ENCODE assay signal across 8 cellular contexts in genomic region chr17:4555863-4556646, GRCh38. TPM values are rescaled to one million over a fixed set of nuclear protein-coding genes. Genes with fewer than 3 reads are reported as not detected.
DNase-seq lines count a peak whose midpoint lies in the region; ATAC-seq, FAIRE-seq and TF ChIP-seq lines count a peak whose summit lies in the region.

No MANE protein-coding gene starts in this region.

- TSS peak; percentile 99 for BruUV-seq in GM12878 (replicated peaks; lab: Mats Ljungman, UMichigan)

- H3K4me2 ChIP-seq in GM12878 (ENCODE audit: control insufficient read depth, insufficient read depth): peak overlapping the region; percentile 90

- H2AFZ ChIP-seq in GM12878 (ENCODE audit: control insufficient read depth, low read depth, low read length): peak overlapping the region; percentile 92

- peak overlapping the region; percentile 90 for H3K9ac ChIP-seq in GM12878 (ENCODE audit: control insufficient read depth, insufficient read depth, low read length)

- RAD21 ChIA-PET in GM12878 (lab: Charles Lee; ENCODE audit: unreplicated experiment): interaction anchor here (1.5 kb wide), 1 partner anchor 384 kb away, joined by 4 read pairs; the partner anchor contains the start of genes RNF167 and SLC25A11

- H3K27me3 Mint-ChIP-seq in memory B cell: peaks cover 2% of the 10 kb centered on the region

- TF ChIP-seq CTCF in cardiac muscle cell (IDR thresholded peaks at IDR 0.05; ENCODE audit: low read depth, low read length) (no peak), GM12878 (IDR thresholded peaks at IDR 0.05 in 2 of 3, conservative IDR thresholded peaks at IDR 0.05 in 1 of 3; ENCODE audit: control insufficient read depth in 2 of 3, extremely low read depth in 1 of 3, insufficient read depth in 1 of 3, low read depth in 3 of 3, low read length in 3 of 3) (no peak), upper lobe of right lung (IDR thresholded peaks at IDR 0.05) (no peak)

- no peak for TF ChIP-seq RAD21 in GM12878 (IDR thresholded peaks at IDR 0.05; ENCODE audit: insufficient read depth, low read depth, low read length)

- SMC1A ChIA-PET in GM12878 (lab: Charles Lee; ENCODE audit: uncharacterized antibody, unreplicated experiment): no interaction called here

- no peak for TF ChIP-seq POLR2A in GM12878 (IDR thresholded peaks at IDR 0.05; ENCODE audit: low read depth, low read length)

- H3K36me3 ChIP-seq in cardiac muscle cell (no peaks in the 10 kb centered on the region), GM12878 (ENCODE audit: control insufficient read depth in 2 of 2, insufficient read depth in 2 of 2, low read length in 1 of 2) (peaks cover 8 to 20% of the 10 kb centered on the region in 2 experiments), upper lobe of right lung (peaks cover 26% of the 10 kb centered on the region)

- H3K27ac ChIP-seq in cardiac muscle cell (peak overlapping the region; percentile 73), GM12878 (ENCODE audit: control insufficient read depth, insufficient read depth) (peak overlapping the region; percentile 87), upper lobe of right lung (peak overlapping the region; percentile 87)

- peak overlapping the region; percentile 87 for H3K27ac Mint-ChIP-seq in memory B cell

- CTCF ChIA-PET in GM12878 (lab: Yijun Ruan, JAX): interaction anchor here (1.2 to 5.8 kb wide), 3 partner anchors 11 to 135 kb away, joined by 3 to 60 read pairs (median 8); no protein-coding TSS in a partner anchor

- H3K9me3 ChIP-seq in cardiac muscle cell (ENCODE audit: low read depth): no peaks in the 10 kb centered on the region
- H3K9me3 ChIP-seq in GM12878 (replicated peaks; ENCODE audit: control insufficient read depth, insufficient read depth, low read length): no peaks in the 10 kb centered on the region
- H3K9me3 ChIP-seq in upper lobe of right lung: no peaks in the 10 kb centered on the region

- no peaks in the 10 kb centered on the region for H4K20me1 ChIP-seq in GM12878 (ENCODE audit: control insufficient read depth, insufficient read depth)

- no peak for TF ChIP-seq EP300 in GM12878 (IDR thresholded peaks at IDR 0.05; ENCODE audit: borderline replicate concordance in 1 of 2, control insufficient read depth in 1 of 2, low read depth in 2 of 2, low read length in 2 of 2)

- 66% methylated on average over 14 of the region's 15 CpGs for WGBS in GM12878 (ENCODE audit: insufficient coverage, insufficient replicate concordance, low lambda C conversion rate, missing lambda C conversion rate)

- H3K4me3 ChIP-seq in cardiac muscle cell (peak overlapping the region; percentile 73), GM12878 (peak overlapping the region; percentile 82), upper lobe of right lung (peak overlapping the region; percentile 84)

- H3K9me3 Mint-ChIP-seq in memory B cell: no peaks in the 10 kb centered on the region

- intact Hi-C loops in left cardiac atrium (cut with DNase I) (loop anchor here in 1 of 2 donors (10.0 kb wide), 1 partner anchor 131 kb away; no protein-coding TSS in a partner anchor), GM12878 (cut with micrococcal nuclease; ENCODE audit: unreplicated experiment) (no loop called here), upper lobe of right lung (cut with DNase I) (no loop called here)

- no peak for FAIRE-seq in GM12878 (lab: Jason Lieb, UNC)

- ATAC-seq in left cardiac atrium (no peak), GM12878 (no peak), memory B cell (ENCODE audit: low read depth) (no peak), upper lobe of right lung (no peak), HG03095 (IDR thresholded peaks at IDR 0.05; ENCODE audit: unreplicated experiment) (no peak)

- H3K27me3 ChIP-seq in cardiac muscle cell (no peaks in the 10 kb centered on the region), GM12878 (replicated peaks in 1 of 2; ENCODE audit: control insufficient read depth in 2 of 2, insufficient read depth in 2 of 2, low read length in 1 of 2) (no peaks in the 10 kb centered on the region), upper lobe of right lung (no peaks in the 10 kb centered on the region)

- no peak for DNase-seq in cardiac muscle cell (ENCODE audit: low read depth in 1 of 2, low spot score in 1 of 2)
- no peak for DNase-seq in left cardiac atrium
- no peak for DNase-seq in GM12878 (ENCODE audit: low read depth, low spot score)
- DNase-seq in memory B cell (ENCODE audit: low spot score in 2 of 2): no peak
- DNase-seq in upper lobe of right lung: peak; percentile 51
- DNase-seq in D341Med (ENCODE audit: low spot score): no peak
- no peak for DNase-seq in SKM-1 treated with dmso at 0.1 percent for 144 hours (lab: John Stamatoyannopoulos, UW; ENCODE audit: unreplicated experiment)

- peak overlapping the region; percentile 97 for H3K4me3 Mint-ChIP-seq in memory B cell

- peaks cover 15% of the 10 kb centered on the region for H3K4me1 Mint-ChIP-seq in memory B cell

- H3K4me1 ChIP-seq in cardiac muscle cell (ENCODE audit: low read depth) (peaks cover 5% of the 10 kb centered on the region), GM12878 (ENCODE audit: control insufficient read depth, insufficient read depth, low read length) (peaks cover 28% of the 10 kb centered on the region), upper lobe of right lung (peaks cover 16% of the 10 kb centered on the region)

- in situ Hi-C loops in GM12878 (cut with MboI): no loop called here

- peaks cover 2% of the 10 kb centered on the region for H3K36me3 Mint-ChIP-seq in memory B cell

- POLR2A ChIA-PET in GM12878 (lab: Charles Lee): interaction anchor here (0.9 kb wide), 1 partner anchor 9 kb away, joined by 4 read pairs; no protein-coding TSS in a partner anchor

- H3K79me2 ChIP-seq in GM12878 (ENCODE audit: control insufficient read depth, insufficient read depth, low read length): peaks cover 27% of the 10 kb centered on the region

RNA-seq across cellular contexts. Expression of gene MYBBP1A, which starts 0.9 kb away (rescaled TPM):
- 47.4 and 57.1 TPM in 2 replicates for total RNA-seq in cardiac muscle cell
- 51.5 and 69.3 TPM in 2 replicates for polyA plus RNA-seq in cardiac muscle cell
- total RNA-seq in left cardiac atrium: 10 to 100 TPM; 17.6 to 34.9 TPM
- 120 and 130 TPM in 2 replicates for total RNA-seq in GM12878 (2013; cell fraction: nucleolus; rRNA removed)
- total RNA-seq in GM12878 (2014; rRNA removed): 98.5 and 120 TPM in 2 replicates
- 30.7 and 40.5 TPM in 2 replicates for total RNA-seq in GM12878 (2014; rRNA removed; fragmentation: Illumina TruSeq; extraction: Trizol)
- total RNA-seq in GM12878 (2021): 115 and 121 TPM in 2 replicates
- polyA plus RNA-seq in GM12878 (2011; ENCODE audit: low read depth): 17.5 TPM
- polyA plus RNA-seq in GM12878 (2011; rRNA removed): 13.1 and 29.5 TPM in 2 replicates
- 25.7 and 40.7 TPM in 2 replicates for polyA plus RNA-seq in GM12878 (2011; cell fraction: cytosol; rRNA removed)
- polyA plus RNA-seq in GM12878 (2011; cell fraction: nucleus; rRNA removed): 182 and 265 TPM in 2 replicates
- 43.0 and 54.9 TPM in 2 replicates for polyA plus RNA-seq in GM12878 (2012)
- polyA plus RNA-seq in GM12878 (2014; fragmentation: Illumina TruSeq; extraction: Trizol): 17.8 and 54.2 TPM in 2 replicates
- polyA plus RNA-seq in GM12878 (2014; fragmentation: Nextera tagmentation; extraction: Ambion mirVana): 1 to 10 TPM; 2.5 to 4.2 TPM
- 89.0 and 126 TPM in 2 replicates for polyA plus RNA-seq in GM12878 (2014; rRNA removed)
- polyA plus RNA-seq in GM12878 (2016; fragmentation: Nextera tagmentation; extraction: Ambion mirVana): 100 to 1,000 TPM; 118 to 120 TPM
- polyA minus RNA-seq in GM12878 (2011; rRNA and poly(A)+ RNA removed): 43.4 and 52.2 TPM in 2 replicates
- 37.6 and 40.4 TPM in 2 replicates for polyA minus RNA-seq in GM12878 (2011; cell fraction: cytosol; rRNA and poly(A)+ RNA removed)
- polyA minus RNA-seq in GM12878 (2011; cell fraction: nucleus; rRNA and poly(A)+ RNA removed): 50.7 and 108 TPM in 2 replicates
- total RNA-seq in upper lobe of right lung: 46.7 TPM

RNA-seq across cellular contexts. Expression of gene GGT6, which starts 4.3 kb away (rescaled TPM):
- total RNA-seq in cardiac muscle cell: not detected in 2 replicates
- polyA plus RNA-seq in cardiac muscle cell: not detected in 2 replicates
- total RNA-seq in left cardiac atrium: not detected
- not detected in 2 replicates for total RNA-seq in GM12878 (2013; cell fraction: nucleolus; rRNA removed)
- total RNA-seq in GM12878 (2014; rRNA removed): 0.82 TPM in 1 of 2 replicates, not detected in the other
- 0.13 TPM in 1 of 2 replicates, not detected in the other for total RNA-seq in GM12878 (2014; rRNA removed; fragmentation: Illumina TruSeq; extraction: Trizol)
- total RNA-seq in GM12878 (2021): 0.16 and 0.26 TPM in 2 replicates
- polyA plus RNA-seq in GM12878 (2011; ENCODE audit: low read depth): not detected
- not detected in 2 replicates for polyA plus RNA-seq in GM12878 (2011; rRNA removed)
- not detected in 2 replicates for polyA plus RNA-seq in GM12878 (2011; cell fraction: cytosol; rRNA removed)
- polyA plus RNA-seq in GM12878 (2011; cell fraction: nucleus; rRNA removed): 0.13 TPM in 1 of 2 replicates, not detected in the other
- polyA plus RNA-seq in GM12878 (2012): not detected in 2 replicates
- polyA plus RNA-seq in GM12878 (2014; fragmentation: Illumina TruSeq; extraction: Trizol): 0.01 TPM in 1 of 2 replicates, not detected in the other
- not detected for polyA plus RNA-seq in GM12878 (2014; fragmentation: Nextera tagmentation; extraction: Ambion mirVana)
- 0.19 and 0.22 TPM in 2 replicates for polyA plus RNA-seq in GM12878 (2014; rRNA removed)
- polyA plus RNA-seq in GM12878 (2016; fragmentation: Nextera tagmentation; extraction: Ambion mirVana): under 1 TPM in 1 of 2 experiments, not detected in 1; 0.12 TPM
- not detected in 2 replicates for polyA minus RNA-seq in GM12878 (2011; rRNA and poly(A)+ RNA removed)
- polyA minus RNA-seq in GM12878 (2011; cell fraction: cytosol; rRNA and poly(A)+ RNA removed): not detected in 2 replicates
- not detected in 2 replicates for polyA minus RNA-seq in GM12878 (2011; cell fraction: nucleus; rRNA and poly(A)+ RNA removed)
- 5.6 TPM for total RNA-seq in upper lobe of right lung

RNA-seq across cellular contexts. Expression of gene SMTNL2, which starts 28.3 kb away (rescaled TPM):
- total RNA-seq in cardiac muscle cell (176 and 184 TPM in 2 replicates), left cardiac atrium (10 to 100 TPM; 13.2 to 13.3 TPM), GM12878 (2014; rRNA removed) (not detected in 2 replicates), GM12878 (2014; rRNA removed; fragmentation: Illumina TruSeq; extraction: Trizol) (not detected in 2 replicates), GM12878 (2021) (not detected in 2 replicates), upper lobe of right lung (2.7 TPM)
- polyA plus RNA-seq in cardiac muscle cell (269 TPM in 2 replicates), GM12878 (2011; rRNA removed) (not detected in 2 replicates), GM12878 (2014; fragmentation: Illumina TruSeq; extraction: Trizol) (not detected in 2 replicates), GM12878 (2014; fragmentation: Nextera tagmentation; extraction: Ambion mirVana) (not detected), GM12878 (2014; rRNA removed) (not detected in 2 replicates), GM12878 (2016; fragmentation: Nextera tagmentation; extraction: Ambion mirVana) (not detected)
- total RNA-seq in GM12878 (2013; cell fraction: nucleolus; rRNA removed): not detected in 2 replicates
- polyA plus RNA-seq in GM12878 (2011; ENCODE audit: low read depth): not detected
- polyA plus RNA-seq in GM12878 (2011; cell fraction: cytosol; rRNA removed): not detected in 2 replicates
- not detected in 2 replicates for polyA plus RNA-seq in GM12878 (2011; cell fraction: nucleus; rRNA removed)
- not detected in 2 replicates for polyA plus RNA-seq in GM12878 (2012)
- not detected in 2 replicates for polyA minus RNA-seq in GM12878 (2011; rRNA and poly(A)+ RNA removed)
- not detected in 2 replicates for polyA minus RNA-seq in GM12878 (2011; cell fraction: cytosol; rRNA and poly(A)+ RNA removed)
- not detected in 2 replicates for polyA minus RNA-seq in GM12878 (2011; cell fraction: nucleus; rRNA and poly(A)+ RNA removed)

RNA-seq across cellular contexts. Expression of gene SPNS2, which starts 57.4 kb away (rescaled TPM):
- total RNA-seq in cardiac muscle cell (1.0 and 3.5 TPM in 2 replicates), left cardiac atrium (10 to 100 TPM; 14.2 to 23.4 TPM), GM12878 (2014; rRNA removed) (0.17 and 0.82 TPM in 2 replicates), GM12878 (2014; rRNA removed; fragmentation: Illumina TruSeq; extraction: Trizol) (0.09 TPM in 2 replicates), GM12878 (2021) (0.28 and 0.56 TPM in 2 replicates), upper lobe of right lung (67.0 TPM)
- polyA plus RNA-seq in cardiac muscle cell (1.6 and 1.7 TPM in 2 replicates), GM12878 (2011; rRNA removed) (0.04 TPM in 1 of 2 replicates, not detected in the other), GM12878 (2014; fragmentation: Illumina TruSeq; extraction: Trizol) (0.15 TPM in 1 of 2 replicates, not detected in the other), GM12878 (2014; fragmentation: Nextera tagmentation; extraction: Ambion mirVana) (not detected), GM12878 (2014; rRNA removed) (0.29 and 0.53 TPM in 2 replicates), GM12878 (2016; fragmentation: Nextera tagmentation; extraction: Ambion mirVana) (1 to 10 TPM in 1 of 2 experiments, under 1 TPM in 1; 0.49 to 1.1 TPM)
- total RNA-seq in GM12878 (2013; cell fraction: nucleolus; rRNA removed): not detected in 2 replicates
- polyA plus RNA-seq in GM12878 (2011; ENCODE audit: low read depth): not detected
- polyA plus RNA-seq in GM12878 (2011; cell fraction: cytosol; rRNA removed): 0.06 and 0.18 TPM in 2 replicates
- 0.25 TPM in 2 replicates for polyA plus RNA-seq in GM12878 (2011; cell fraction: nucleus; rRNA removed)
- 0.50 and 0.79 TPM in 2 replicates for polyA plus RNA-seq in GM12878 (2012)
- not detected in 2 replicates for polyA minus RNA-seq in GM12878 (2011; rRNA and poly(A)+ RNA removed)
- polyA minus RNA-seq in GM12878 (2011; cell fraction: cytosol; rRNA and poly(A)+ RNA removed): not detected in 2 replicates
- polyA minus RNA-seq in GM12878 (2011; cell fraction: nucleus; rRNA and poly(A)+ RNA removed): not detected in 2 replicates

Comparison
In these comparisons a context has a peak if more than half of its experiments do, and no peak if none do; other contexts are left out.
1. RNA of gene SMTNL2, which starts 28.3 kb away (total RNA-seq): 176 to 184 TPM in cardiac muscle cell; 13.2 to 13.3 TPM in left cardiac atrium, 2.7 TPM in upper lobe of right lung (single experiment) and not detected in GM12878; every median in the first group is over 10 times any median in the second.
2. Peak in every context shown above with its lines, with median percentiles within 50 percentile points of each other: H3K27ac ChIP-seq and H3K4me3 ChIP-seq.